ENCODE assay signal across 12 cellular contexts in the genomic region with DNA sequence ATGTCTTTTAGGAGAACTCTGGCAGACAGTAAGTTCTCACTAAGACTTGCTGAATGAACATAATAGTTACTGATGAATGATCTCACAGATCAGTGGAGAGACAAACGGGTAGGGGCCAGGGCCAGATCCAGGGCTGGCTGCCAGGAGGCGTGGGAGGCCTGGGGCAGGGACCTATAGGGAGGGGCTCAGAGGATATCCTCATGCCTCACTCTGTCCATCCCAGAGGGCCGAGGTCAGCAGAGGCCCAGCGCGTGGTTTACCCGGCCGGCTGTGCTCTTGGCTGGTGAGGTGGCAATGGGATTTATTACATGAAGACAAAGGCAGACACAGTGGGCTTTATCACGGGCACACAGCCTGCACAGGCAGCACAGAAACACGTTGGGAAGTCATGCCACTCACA.
DNase-seq lines count a peak whose midpoint lies in the region; ATAC-seq and TF ChIP-seq lines count a peak whose summit lies in the region.
"Had no signal": no experiment of that assay in that cellular context is flagged by ENCODE, and none has a peak within 500 bp of the region (broad histone marks: within the 10 kb centered on the region; RNA-seq: fewer than 3 reads in every experiment).

No MANE protein-coding gene starts in this region.

- H3K4me3 ChIP-seq in BLaER1 treated with 17β-estradiol and CSF1 and Interleukin-3, amounts not matched to agents 10 nM and 100 nM: no peak overlapping the region; a peak in 1 of 20 replicates
- H3K4me3 ChIP-seq in fibroblast of the aortic adventitia (ENCODE audit: low read depth, low read length): no peak overlapping the region
- H3K4me3 ChIP-seq in parathyroid adenoma (ENCODE audit: low read depth, low read length): no peak overlapping the region
- H3K4me3 ChIP-seq: breast epithelium had no signal

- in situ Hi-C loops in SK-MEL-5 (cut with HindIII; ENCODE audit: low pct_unique_long_range_greater_than_20kb, low sequenced_read_pairs): no loop called here

- peaks cover 79 to 98% (median 91%) of the 10 kb centered on the region in 10 experiments for H3K4me1 ChIP-seq in BLaER1 treated with 17β-estradiol and CSF1 and Interleukin-3, amounts not matched to agents 10 nM and 100 nM
- peaks cover 52% of the 10 kb centered on the region for H3K4me1 ChIP-seq in parathyroid adenoma

- peak overlapping the region in 8 of 11 experiments; percentile 12 to 64 (median 32); a peak in 11 of 22 replicates for H3K9ac ChIP-seq in BLaER1 treated with 17β-estradiol and CSF1 and Interleukin-3, amounts not matched to agents 10 nM and 100 nM
- no peak overlapping the region for H3K9ac ChIP-seq in parathyroid adenoma

- no peaks in the 10 kb centered on the region for H3K9me3 ChIP-seq in BLaER1 treated with 17β-estradiol and CSF1 and Interleukin-3, amounts not matched to agents 10 nM and 100 nM (replicated peaks in 1 of 11)
- no peaks in the 10 kb centered on the region for H3K9me3 ChIP-seq in parathyroid adenoma (ENCODE audit: control insufficient read depth, low read length)
- H3K9me3 ChIP-seq: breast epithelium had no signal

- H3K27me3 ChIP-seq in BLaER1 treated with 17β-estradiol and CSF1 and Interleukin-3, amounts not matched to agents 10 nM and 100 nM: no peaks in the 10 kb centered on the region
- no peaks in the 10 kb centered on the region for H3K27me3 ChIP-seq in parathyroid adenoma (ENCODE audit: control insufficient read depth, insufficient read depth, low read length)
- H3K27me3 ChIP-seq: breast epithelium had no signal

- peaks cover 16 to 99% (median 85%) of the 10 kb centered on the region in 11 experiments; a peak in 20 of 22 replicates for H4K20me1 ChIP-seq in BLaER1 treated with 17β-estradiol and CSF1 and Interleukin-3, amounts not matched to agents 10 nM and 100 nM

- peak overlapping the region; percentile 83 to 97 (median 92) for H3K4me2 ChIP-seq in BLaER1 treated with 17β-estradiol and CSF1 and Interleukin-3, amounts not matched to agents 10 nM and 100 nM
- no peak overlapping the region for H3K4me2 ChIP-seq in parathyroid adenoma (ENCODE audit: low read length)

- H3K79me2 ChIP-seq in parathyroid adenoma: peaks cover 12% of the 10 kb centered on the region

- H2AFZ ChIP-seq in parathyroid adenoma: no peak overlapping the region

- H3K36me3 ChIP-seq in BLaER1 treated with 17β-estradiol and CSF1 and Interleukin-3, amounts not matched to agents 10 nM and 100 nM: peaks cover 0 to 36% (median 0%) of the 10 kb centered on the region in 11 experiments; a peak in 7 of 22 replicates
- no peaks in the 10 kb centered on the region for H3K36me3 ChIP-seq in parathyroid adenoma (ENCODE audit: control insufficient read depth, insufficient read depth, low read length)
- H3K36me3 ChIP-seq: breast epithelium had no signal

- peak; percentile 48 for DNase-seq in SK-MEL-5 (ENCODE audit: low read depth, low spot score)
- DNase-seq in fibroblast of the aortic adventitia (ENCODE audit: low read depth): peak; percentile 60
- no peak for DNase-seq in COR-L47 (lab: John Stamatoyannopoulos, UW)
- DNase-seq in T1000 (lab: John Stamatoyannopoulos, UW): no peak
- DNase-seq: activated CD4-positive, alpha-beta T cell treated with anti-CD3 and anti-CD28 coated beads, Interleukin-2, amount 10 ng/mL, durations not matched to agents 7 days and 5 days; CD8-positive, alpha-beta T cell; NCI-H774 had no signal

- no peak for ATAC-seq in HG03571 (IDR thresholded peaks at IDR 0.05; ENCODE audit: unreplicated experiment)
- no peak for ATAC-seq in HG03175 (IDR thresholded peaks at IDR 0.05; ENCODE audit: unreplicated experiment)
- ATAC-seq: CD8-positive, alpha-beta T cell had no signal

- TF ChIP-seq CTCF in fibroblast of the aortic adventitia (IDR thresholded peaks at IDR 0.05; ENCODE audit: insufficient read depth, low read length) (no peak), parathyroid adenoma (IDR thresholded peaks at IDR 0.05) (no peak)

- H3K27ac ChIP-seq in BLaER1 treated with 17β-estradiol and CSF1 and Interleukin-3, amounts not matched to agents 10 nM and 100 nM: peak overlapping the region in 9 of 11 experiments; percentile 31 to 67 (median 55); a peak in 14 of 22 replicates
- peak overlapping the region; percentile 0 for H3K27ac ChIP-seq in parathyroid adenoma

Comparison
In these comparisons a context has a peak if more than half of its experiments do, and no peak if none do; other contexts are left out.
1. DNase-seq: peak in SK-MEL-5 (single experiment) and fibroblast of the aortic adventitia (single experiment); none in COR-L47 (single experiment) and T1000 (single experiment).